16 cellular contexts compared by ENCODE assay signal in genomic region chr2:121527009-121527682, GRCh38. TPM values are rescaled to one million over a fixed set of nuclear protein-coding genes. Genes with fewer than 3 reads are reported as not detected.
DNase-seq lines count a peak whose midpoint lies in the region; ATAC-seq and TF ChIP-seq lines count a peak whose summit lies in the region.
"Had no signal": no experiment of that assay in that cellular context is flagged by ENCODE, and none has a peak within 500 bp of the region (broad histone marks: within the 10 kb centered on the region; RNA-seq: fewer than 3 reads in every experiment).

No MANE protein-coding gene starts in this region.

- H3K4me1 Mint-ChIP-seq in activated CD4-positive, alpha-beta T cell treated with anti-CD3 and anti-CD28 coated beads, Interleukin-2, amount 10 ng/mL, durations not matched to agents 24 days and 14 days, result peaks cover 45% of the 10 kb centered on the region
- H3K4me1 Mint-ChIP-seq in activated T-helper 17 cell treated with anti-CD3 and anti-CD28 coated beads, Interleukin-2, amount 50 U/mL, for 72 hours, result peaks cover 38% of the 10 kb centered on the region

- H3K27me3 Mint-ChIP-seq in activated CD4-positive, alpha-beta T cell treated with anti-CD3 and anti-CD28 coated beads, Interleukin-2, amount 10 ng/mL, durations not matched to agents 24 days and 14 days, result no peaks in the 10 kb centered on the region
- no peaks in the 10 kb centered on the region for H3K27me3 Mint-ChIP-seq in activated T-helper 17 cell treated with anti-CD3 and anti-CD28 coated beads, Interleukin-2, amount 50 U/mL, for 72 hours

- intact Hi-C loops in activated CD4-positive, alpha-beta T cell treated with anti-CD3 and anti-CD28 coated beads, Interleukin-2, amount 10 ng/mL, durations not matched to agents 24 days and 14 days (cut with micrococcal nuclease), result loop anchor here (10.0 kb wide), 1 partner anchor 122 kb away; no protein-coding TSS in a partner anchor
- intact Hi-C loops in lower leg skin (cut with DNase I; ENCODE audit: low total_unique reads), result no loop called here

- peaks cover 39% of the 10 kb centered on the region for H3K36me3 Mint-ChIP-seq in activated CD4-positive, alpha-beta T cell treated with anti-CD3 and anti-CD28 coated beads, Interleukin-2, amount 10 ng/mL, durations not matched to agents 24 days and 14 days (ENCODE audit: low read depth)
- H3K36me3 Mint-ChIP-seq in activated T-helper 17 cell treated with anti-CD3 and anti-CD28 coated beads, Interleukin-2, amount 50 U/mL, for 72 hours (ENCODE audit: low read depth), result peaks cover 91% of the 10 kb centered on the region

- peak; percentile 55 for ATAC-seq in activated T-helper 17 cell treated with anti-CD3 and anti-CD28 coated beads, Interleukin-2, amount 50 U/mL, for 72 hours (replicated peaks)
- no peak for ATAC-seq in GM18519 (IDR thresholded peaks at IDR 0.05; ENCODE audit: low FRiP score, unreplicated experiment)

- H3K27ac Mint-ChIP-seq in activated CD4-positive, alpha-beta T cell treated with anti-CD3 and anti-CD28 coated beads, Interleukin-2, amount 10 ng/mL, durations not matched to agents 24 days and 14 days, result peak overlapping the region; percentile 34
- peak overlapping the region; percentile 95 for H3K27ac Mint-ChIP-seq in activated T-helper 17 cell treated with anti-CD3 and anti-CD28 coated beads, Interleukin-2, amount 50 U/mL, for 72 hours

- DNase-seq in activated CD4-positive, alpha-beta T cell treated with anti-CD3 and anti-CD28 coated beads, Interleukin-2, amount 10 ng/mL, durations not matched to agents 24 days and 14 days, result no peak
- no peak for DNase-seq in activated CD4-positive, alpha-beta T cell treated with anti-CD3 and anti-CD28 coated beads, Interleukin-2, amount 50 U/mL, for 4 hours
- peak; percentile 17 for DNase-seq in islet precursor cell
- DNase-seq in stimulated activated CD4-positive, alpha-beta T cell treated with anti-CD3 and anti-CD28 coated beads, TNF-alpha, amount 100 ng/mL, for 24 hours (ENCODE audit: low read depth in 3 of 3), result peak; percentile 9 to 64 (median 15)
- no peak for DNase-seq in lower leg skin (ENCODE audit: low spot score in 2 of 2)
- no peak for DNase-seq in NCI-H1436 (lab: John Stamatoyannopoulos, UW)
- DNase-seq: ACHN, DMS53, NCI-H1092 treated with DMSO at 0.1 percent for 48 hours, SHP77, uterus had no signal

- no peak overlapping the region for H3K4me3 Mint-ChIP-seq in activated CD4-positive, alpha-beta T cell treated with anti-CD3 and anti-CD28 coated beads, Interleukin-2, amount 10 ng/mL, durations not matched to agents 24 days and 14 days
- peak overlapping the region; percentile 82 for H3K4me3 Mint-ChIP-seq in activated T-helper 17 cell treated with anti-CD3 and anti-CD28 coated beads, Interleukin-2, amount 50 U/mL, for 72 hours

- 54 to 62% methylated on average over 3 of the region's 3 CpGs for WGBS in lower leg skin, 2 donors

- H3K4me3 ChIP-seq in lower leg skin (ENCODE audit: low read depth, poor library complexity, severe bottlenecking), result no peak overlapping the region
- H3K4me3 ChIP-seq: adrenal gland, uterus had no signal

- TF ChIP-seq CTCF in lower leg skin (IDR thresholded peaks at IDR 0.05), result no peak

- H3K9me3 Mint-ChIP-seq in activated CD4-positive, alpha-beta T cell treated with anti-CD3 and anti-CD28 coated beads, Interleukin-2, amount 10 ng/mL, durations not matched to agents 24 days and 14 days, result no peaks in the 10 kb centered on the region
- H3K9me3 Mint-ChIP-seq in activated T-helper 17 cell treated with anti-CD3 and anti-CD28 coated beads, Interleukin-2, amount 50 U/mL, for 72 hours, result no peaks in the 10 kb centered on the region

- TF ChIP-seq POLR2A in lower leg skin (IDR thresholded peaks at IDR 0.05), result no peak

RNA-seq across cellular contexts. Expression of gene RNU4ATAC, which starts 3.5 kb away (rescaled TPM):
- not detected in 2 replicates for total RNA-seq in activated CD4-positive, alpha-beta T cell treated with anti-CD3 and anti-CD28 coated beads, Interleukin-2, amount 10 ng/mL, durations not matched to agents 24 days and 14 days
- total RNA-seq in activated T-helper 17 cell treated with anti-CD3 and anti-CD28 coated beads, Interleukin-2, amount 50 U/mL, for 72 hours, result not detected
- total RNA-seq in lower leg skin, result under 1 TPM in 1 of 4 donors, not detected in 3; under 0.01 TPM
- total RNA-seq: adrenal gland, H1, HT1080 had no signal

Comparison
In these comparisons a context has a peak if more than half of its experiments do, and no peak if none do; other contexts are left out.
1. DNase-seq: peak in islet precursor cell (single experiment) and stimulated activated CD4-positive, alpha-beta T cell treated with anti-CD3 and anti-CD28 coated beads, TNF-alpha, amount 100 ng/mL, for 24 hours (3 of 3); none in activated CD4-positive, alpha-beta T cell treated with anti-CD3 and anti-CD28 coated beads, Interleukin-2, amount 10 ng/mL, durations not matched to agents 24 days and 14 days (single experiment), activated CD4-positive, alpha-beta T cell treated with anti-CD3 and anti-CD28 coated beads, Interleukin-2, amount 50 U/mL, for 4 hours (0 of 2), lower leg skin (0 of 2) and NCI-H1436 (single experiment).